Comparison of ENCODE assay signal across 21 cellular contexts in genomic region chr2:141125432-141125831, GRCh38.
DNase-seq lines count a peak whose midpoint lies in the region; ATAC-seq and TF ChIP-seq lines count a peak whose summit lies in the region.
"Had no signal": no experiment of that assay in that cellular context is flagged by ENCODE, and none has a peak within 500 bp of the region (broad histone marks: within the 10 kb centered on the region; RNA-seq: fewer than 3 reads in every experiment).

No MANE protein-coding gene starts in this region.

- peak; percentile 60 for ATAC-seq in Right ventricle myocardium superior (ENCODE audit: poor library complexity)
- ATAC-seq in HG03175 (IDR thresholded peaks at IDR 0.05; ENCODE audit: unreplicated experiment) = no peak
- ATAC-seq: A549, GM23338, HCT116 had no signal

- H3K27me3 ChIP-seq in testis = no peaks in the 10 kb centered on the region
- H3K27me3 ChIP-seq: BE2C; BLaER1 treated with 17β-estradiol and CSF1 and Interleukin-3, amounts not matched to agents 10 nM and 100 nM had no signal

- H3K4me3 ChIP-seq in testis = no peak overlapping the region
- H3K4me3 ChIP-seq: A549; BLaER1 treated with 17β-estradiol and CSF1 and Interleukin-3, amounts not matched to agents 10 nM and 100 nM; GM23338 had no signal

- intact Hi-C loops in Right ventricle myocardium superior (cut with DNase I) = no loop called here
- intact Hi-C loops in cardiac septum (cut with DNase I) = no loop called here
- intact Hi-C loops in testis (cut with DNase I; ENCODE audit: low total_unique reads) = no loop called here

- DNase-seq in Right ventricle myocardium superior = no peak
- DNase-seq in cardiac septum (ENCODE audit: low spot score) = no peak
- peak; percentile 36 for DNase-seq in OCI-M1 (lab: John Stamatoyannopoulos, UW)
- peak; percentile 21 for DNase-seq in testis
- DNase-seq in dedifferentiated amniotic fluid mesenchymal stem cell (ENCODE audit: extremely low spot score) = no peak
- DNase-seq: 8988T; ACHN; AML-193; BE2C; CD4-positive, alpha-beta T cell; CD8-positive, alpha-beta memory T cell; DMS 273 treated with DMSO at 0.1 percent for 48 hours; DMS53; DMS79 treated with DMSO at 0.1 percent for 48 hours; GF-D8; H9 had no signal

- H3K4me1 ChIP-seq in testis = no peaks in the 10 kb centered on the region
- H3K4me1 ChIP-seq: A549; BE2C; BLaER1 treated with 17β-estradiol and CSF1 and Interleukin-3, amounts not matched to agents 10 nM and 100 nM had no signal

- no peak for TF ChIP-seq CTCF in testis (IDR thresholded peaks at IDR 0.05)

- H3K9me3 ChIP-seq in testis = no peaks in the 10 kb centered on the region
- H3K9me3 ChIP-seq: A549, BE2C had no signal

- no peak overlapping the region for H3K27ac ChIP-seq in testis
- H3K27ac ChIP-seq: A549; BLaER1 treated with 17β-estradiol and CSF1 and Interleukin-3, amounts not matched to agents 10 nM and 100 nM had no signal

- no peaks in the 10 kb centered on the region for H3K36me3 ChIP-seq in testis (ENCODE audit: low read depth, missing control alignments)
- H3K36me3 ChIP-seq: BE2C; BLaER1 treated with 17β-estradiol and CSF1 and Interleukin-3, amounts not matched to agents 10 nM and 100 nM had no signal

- WGBS in testis, 2 donors = 42 to 56% methylated on average over 2 of the region's 2 CpGs

- TF ChIP-seq POLR2A in testis (IDR thresholded peaks at IDR 0.05) = no peak

Comparison
In these comparisons a context has a peak if more than half of its experiments do, and no peak if none do; other contexts are left out.
1. DNase-seq: peak in OCI-M1 (single experiment) and testis (single experiment); none in Right ventricle myocardium superior (single experiment), cardiac septum (single experiment) and dedifferentiated amniotic fluid mesenchymal stem cell (single experiment).